8 cellular contexts compared by ENCODE assay signal in the genomic region with DNA sequence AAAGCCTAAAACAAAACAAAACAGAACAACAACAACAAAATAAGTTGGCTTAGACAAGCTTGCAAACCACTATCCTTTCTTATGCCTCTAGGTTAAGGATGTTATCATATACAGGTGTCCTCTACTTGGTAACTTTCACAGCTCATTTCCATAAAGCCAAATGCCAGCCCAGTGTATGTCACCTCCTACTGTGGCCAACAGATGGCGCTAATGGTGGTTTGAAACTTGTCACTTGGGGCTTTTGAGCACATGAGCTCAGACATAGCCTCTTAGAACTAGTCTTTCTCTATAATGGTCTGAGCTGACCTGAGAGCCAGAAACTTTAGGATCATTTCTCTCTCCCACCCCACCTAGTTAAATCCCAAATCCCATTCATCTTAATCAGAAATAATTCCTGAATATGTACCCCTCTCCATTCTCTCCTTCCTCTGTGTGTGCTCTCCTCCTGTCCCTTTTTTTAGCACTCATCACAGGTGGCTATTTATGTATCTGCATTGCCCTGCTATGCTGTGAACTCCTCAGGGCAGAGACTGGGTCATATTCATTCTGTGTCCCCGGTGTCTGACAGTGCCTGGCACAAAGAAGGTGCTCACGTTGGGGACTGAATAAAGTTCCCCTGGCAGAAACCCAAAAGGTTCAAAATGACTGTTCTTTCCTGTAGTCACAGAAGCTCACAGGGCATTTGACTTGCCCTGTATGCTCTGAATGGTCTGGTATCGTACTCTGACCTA.
A peak's percentile ranks its signal among the peaks of the same experiment; 100 is the strongest.
DNase-seq lines count a peak whose midpoint lies in the region; ATAC-seq, FAIRE-seq and TF ChIP-seq lines count a peak whose summit lies in the region.

No MANE protein-coding gene starts in this region.

- ATAC-seq in CD4-positive, alpha-beta T cell (ENCODE audit: poor library complexity), result no peak
- peak; percentile 79 for ATAC-seq in GM19025 (IDR thresholded peaks at IDR 0.05; ENCODE audit: low read depth, unreplicated experiment)
- ATAC-seq in HG03103 (IDR thresholded peaks at IDR 0.05; ENCODE audit: low read depth, unreplicated experiment), result peak; percentile 95
- peak; percentile 90 for ATAC-seq in activated CD4-positive, alpha-beta T cell treated with anti-CD3 and anti-CD28 coated beads for 36 hours
- ATAC-seq in mucosa of descending colon, result peak; percentile 92
- ATAC-seq in stimulated activated naive CD8-positive, alpha-beta T cell treated with anti-CD3 and anti-CD28 coated beads, Interleukin-15, Interleukin-2, amounts not matched to agents 100 U/mL and 50 U/mL, for 24 hours, result peak; percentile 61

- no peak overlapping the region for H3K4me2 ChIP-seq in H1 (ENCODE audit: insufficient read depth in 1 of 2, low read depth in 2 of 2, low read length in 2 of 2)

- peak; percentile 63 for TF ChIP-seq CTCF in CD4-positive, alpha-beta T cell (IDR thresholded peaks at IDR 0.05)
- peak; percentile 51 to 93 (median 80) for TF ChIP-seq CTCF in H1 (IDR thresholded peaks at IDR 0.05; ENCODE audit: control extremely low read depth in 1 of 3, insufficient read depth in 1 of 3, low read depth in 1 of 3, low read length in 3 of 3)
- TF ChIP-seq CTCF in mucosa of descending colon (IDR thresholded peaks at IDR 0.05), result peak; percentile 58

- H3K4me3 Mint-ChIP-seq in CD4-positive, alpha-beta T cell, result no peak overlapping the region
- no peak overlapping the region for H3K4me3 Mint-ChIP-seq in activated CD4-positive, alpha-beta T cell treated with anti-CD3 and anti-CD28 coated beads for 36 hours

- H3K27me3 Mint-ChIP-seq in CD4-positive, alpha-beta T cell, result peaks cover 13% of the 10 kb centered on the region
- H3K27me3 Mint-ChIP-seq in activated CD4-positive, alpha-beta T cell treated with anti-CD3 and anti-CD28 coated beads for 36 hours, result peaks cover 15% of the 10 kb centered on the region

- no peak overlapping the region for H3K27ac Mint-ChIP-seq in CD4-positive, alpha-beta T cell
- peak overlapping the region; percentile 32 for H3K27ac Mint-ChIP-seq in activated CD4-positive, alpha-beta T cell treated with anti-CD3 and anti-CD28 coated beads for 36 hours

- no peak overlapping the region for H2BK120ac ChIP-seq in H1 (replicated peaks; ENCODE audit: low read depth, low read length)

- no peak overlapping the region for H3K14ac ChIP-seq in H1 (ENCODE audit: insufficient read length)

- peaks cover 0 to 5% (median 0%) of the 10 kb centered on the region in 4 experiments; a peak in 2 of 7 replicates for H3K4me1 ChIP-seq in H1 (replicated peaks in 1 of 4; ENCODE audit: control insufficient read depth in 3 of 4, insufficient read depth in 4 of 4, low read length in 3 of 4)
- H3K4me1 ChIP-seq in mucosa of descending colon (ENCODE audit: low read depth), result no peaks in the 10 kb centered on the region

- no peak overlapping the region for H3K27ac ChIP-seq in CD4-positive, alpha-beta T cell (ENCODE audit: low read depth, low read length)
- no peak overlapping the region for H3K27ac ChIP-seq in H1 (ENCODE audit: low read depth, low read length)

- 61% methylated on average over 4 of the region's 4 CpGs; no CpG with 5 or more reads in 1 of the 2 experiments for WGBS in H1 (ENCODE audit: extremely low coverage in 1 of 2, insufficient coverage in 1 of 2, insufficient read length in 1 of 2, insufficient replicate concordance in 2 of 2, low coverage in 1 of 2, low lambda C conversion rate in 2 of 2, missing lambda C conversion rate in 1 of 2), 2 experiments

- TF ChIP-seq POLR2A in H1 (IDR thresholded peaks at IDR 0.05; ENCODE audit: control extremely low read depth in 1 of 2, low read depth in 2 of 2, low read length in 2 of 2), result no peak

- no peaks in the 10 kb centered on the region for H3K79me1 ChIP-seq in H1 (ENCODE audit: low read depth, low read length)

- H3K4me1 Mint-ChIP-seq in CD4-positive, alpha-beta T cell (ENCODE audit: low read depth), result no peaks in the 10 kb centered on the region
- H3K4me1 Mint-ChIP-seq in activated CD4-positive, alpha-beta T cell treated with anti-CD3 and anti-CD28 coated beads for 36 hours, result peaks cover 5% of the 10 kb centered on the region

- intact Hi-C loops in CD4-positive, alpha-beta T cell (cut with DNase I, micrococcal nuclease), result no loop called here
- intact Hi-C loops in activated CD4-positive, alpha-beta T cell treated with anti-CD3 and anti-CD28 coated beads for 36 hours (cut with DNase I, micrococcal nuclease), result loop anchor here in 1 of 2 experiments (5.0 kb wide), 1 partner anchor 1529 kb away; no protein-coding TSS in a partner anchor
- intact Hi-C loops in mucosa of descending colon (cut with DNase I, micrococcal nuclease), result no loop called here

- H3K79me2 ChIP-seq in H1 (ENCODE audit: control insufficient read depth in 1 of 2, insufficient read depth in 2 of 2, low read length in 2 of 2), result no peaks in the 10 kb centered on the region

- H2BK15ac ChIP-seq in H1 (ENCODE audit: low read length), result no peak overlapping the region

- no peak overlapping the region for H2AFZ ChIP-seq in H1 (ENCODE audit: low read length)

- peak in 9 of 10 experiments; percentile 4 to 37 (median 10) for DNase-seq in CD4-positive, alpha-beta T cell
- DNase-seq in NCI-H345 treated with DMSO at 0.1 percent for 48 hours (lab: John Stamatoyannopoulos, UW; ENCODE audit: unreplicated experiment) (peak; percentile 11), H1 (ENCODE audit: low read depth in 1 of 2, low spot score in 2 of 2) (peak; percentile 49 to 82), mucosa of descending colon (peak in 2 of 3 donors; percentile 52 to 78)
- DNase-seq in activated CD4-positive, alpha-beta T cell treated with anti-CD3 and anti-CD28 coated beads for 36 hours, result peak; percentile 71
- peak; percentile 52 for DNase-seq in stimulated activated naive CD8-positive, alpha-beta T cell treated with anti-CD3 and anti-CD28 coated beads, Interleukin-15, Interleukin-2, amounts not matched to agents 100 U/mL and 50 U/mL, for 24 hours

- CTCF ChIA-PET in CD4-positive, alpha-beta T cell (lab: Charles Lee), result no interaction called here
- CTCF ChIA-PET in activated CD4-positive, alpha-beta T cell treated with anti-CD3 and anti-CD28 coated beads for 36 hours (lab: Charles Lee), result interaction anchor here (0.6 to 1.7 kb wide), 20 partner anchors 9 to 1335 kb away, joined by 3 to 12 read pairs (median 3); no protein-coding TSS in a partner anchor
- CTCF ChIA-PET in H1 (lab: Charles Lee; ENCODE audit: partially characterized antibody), result interaction anchor here (0.6 to 3.8 kb wide), 46 partner anchors 9 to 1981 kb away, joined by 3 to 22 read pairs (median 4); no protein-coding TSS in a partner anchor

- no peaks in the 10 kb centered on the region for H3K27me3 ChIP-seq in CD4-positive, alpha-beta T cell (ENCODE audit: control insufficient read depth, insufficient read depth, low read length)
- no peaks in the 10 kb centered on the region for H3K27me3 ChIP-seq in H1 (replicated peaks in 1 of 4; ENCODE audit: control insufficient read depth in 3 of 4, extremely low read depth in 1 of 4, insufficient read depth in 3 of 4, low read length in 3 of 4)

- H3K36me3 Mint-ChIP-seq in CD4-positive, alpha-beta T cell (ENCODE audit: low read depth), result no peaks in the 10 kb centered on the region
- H3K36me3 Mint-ChIP-seq in activated CD4-positive, alpha-beta T cell treated with anti-CD3 and anti-CD28 coated beads for 36 hours (ENCODE audit: low read depth), result no peaks in the 10 kb centered on the region

- H4K91ac ChIP-seq in H1 (replicated peaks; ENCODE audit: insufficient read length, low read length), result no peak overlapping the region

- no peak for TF ChIP-seq EP300 in H1 (IDR thresholded peaks at IDR 0.05; ENCODE audit: borderline replicate concordance in 1 of 2, low read depth in 2 of 2, low read length in 2 of 2)

- H3K9me3 Mint-ChIP-seq in CD4-positive, alpha-beta T cell, result no peaks in the 10 kb centered on the region
- H3K9me3 Mint-ChIP-seq in activated CD4-positive, alpha-beta T cell treated with anti-CD3 and anti-CD28 coated beads for 36 hours (ENCODE audit: low read depth), result no peaks in the 10 kb centered on the region

- no peak overlapping the region for H2AK5ac ChIP-seq in H1 (ENCODE audit: low read depth, low read length)

- H2BK5ac ChIP-seq in H1 (ENCODE audit: low read depth, low read length), result no peak overlapping the region

- no peaks in the 10 kb centered on the region for H4K20me1 ChIP-seq in H1 (replicated peaks in 1 of 2; ENCODE audit: control insufficient read depth in 1 of 2, insufficient read depth in 2 of 2, low read length in 2 of 2)

- no peaks in the 10 kb centered on the region for H3K36me3 ChIP-seq in H1 (ENCODE audit: control insufficient read depth in 2 of 4, insufficient read depth in 4 of 4, low read length in 3 of 4)
- H3K36me3 ChIP-seq in mucosa of descending colon (ENCODE audit: low read depth), result no peaks in the 10 kb centered on the region

- POLR2A ChIA-PET in CD4-positive, alpha-beta T cell (lab: Charles Lee), result no interaction called here
- POLR2A ChIA-PET in activated CD4-positive, alpha-beta T cell treated with anti-CD3 and anti-CD28 coated beads for 36 hours (lab: Charles Lee), result no interaction called here
- POLR2A ChIA-PET in H1 (lab: Charles Lee; ENCODE audit: partially characterized antibody), result interaction anchor here (0.6 kb wide), 1 partner anchor 138 kb away, joined by 3 read pairs; no protein-coding TSS in a partner anchor

- no peak overlapping the region for H2BK20ac ChIP-seq in H1 (ENCODE audit: low read length)

- no peaks in the 10 kb centered on the region for H3K23me2 ChIP-seq in H1 (ENCODE audit: low read depth, low read length)

- TF ChIP-seq RAD21 in H1 (IDR thresholded peaks at IDR 0.05 in 1 of 2, conservative IDR thresholded peaks at IDR 0.05 in 1 of 2; ENCODE audit: low read depth in 2 of 2, low read length in 2 of 2), result peak; percentile 70 to 78

- H3K4ac ChIP-seq in H1 (replicated peaks; ENCODE audit: insufficient read length, low read depth, low read length), result no peak overlapping the region

- H4K8ac ChIP-seq in H1 (ENCODE audit: extremely low read depth, insufficient read depth, low read length), result no peak overlapping the region

- no peak overlapping the region for H4K5ac ChIP-seq in H1 (ENCODE audit: insufficient read length, low read depth, low read length)

- H3K4me3 ChIP-seq in H1 (ENCODE audit: extremely low read depth in 1 of 4, insufficient read depth in 2 of 4, low read depth in 3 of 4, low read length in 4 of 4), result no peak overlapping the region
- no peak overlapping the region for H3K4me3 ChIP-seq in mucosa of descending colon

- no peak overlapping the region for H3K56ac ChIP-seq in H1 (replicated peaks; ENCODE audit: insufficient read length, low read depth, low read length)

- no peak overlapping the region for H3K18ac ChIP-seq in H1 (ENCODE audit: extremely low read depth, low read length)

- no peak overlapping the region for H3K23ac ChIP-seq in H1 (ENCODE audit: insufficient read length)

- H3K9ac ChIP-seq in H1 (replicated peaks in 1 of 4; ENCODE audit: extremely low read depth in 1 of 4, low read depth in 3 of 4, low read length in 3 of 4), result no peak overlapping the region

- no peaks in the 10 kb centered on the region for H3K9me3 ChIP-seq in CD4-positive, alpha-beta T cell (ENCODE audit: control insufficient read depth, low read length)
- H3K9me3 ChIP-seq in H1 (ENCODE audit: insufficient read depth in 2 of 2, low read depth in 1 of 2, low read length in 1 of 2), result no peaks in the 10 kb centered on the region
- no peaks in the 10 kb centered on the region for H3K9me3 ChIP-seq in mucosa of descending colon

- no peak overlapping the region for H2BK12ac ChIP-seq in H1 (ENCODE audit: low read depth, low read length)

- FAIRE-seq in H1 (lab: Jason Lieb, UNC), result peak; percentile 93

Comparison
In these comparisons a context has a peak if more than half of its experiments do, and no peak if none do; other contexts are left out.
1. DNase-seq: peak in every context shown above with its lines; median percentile 71 in activated CD4-positive, alpha-beta T cell treated with anti-CD3 and anti-CD28 coated beads for 36 hours; 66 in H1; 65 in mucosa of descending colon; 52 in stimulated activated naive CD8-positive, alpha-beta T cell treated with anti-CD3 and anti-CD28 coated beads, Interleukin-15, Interleukin-2, amounts not matched to agents 100 U/mL and 50 U/mL, for 24 hours; 11 in NCI-H345 treated with DMSO at 0.1 percent for 48 hours; 10 in CD4-positive, alpha-beta T cell.